In the genomic region with DNA sequence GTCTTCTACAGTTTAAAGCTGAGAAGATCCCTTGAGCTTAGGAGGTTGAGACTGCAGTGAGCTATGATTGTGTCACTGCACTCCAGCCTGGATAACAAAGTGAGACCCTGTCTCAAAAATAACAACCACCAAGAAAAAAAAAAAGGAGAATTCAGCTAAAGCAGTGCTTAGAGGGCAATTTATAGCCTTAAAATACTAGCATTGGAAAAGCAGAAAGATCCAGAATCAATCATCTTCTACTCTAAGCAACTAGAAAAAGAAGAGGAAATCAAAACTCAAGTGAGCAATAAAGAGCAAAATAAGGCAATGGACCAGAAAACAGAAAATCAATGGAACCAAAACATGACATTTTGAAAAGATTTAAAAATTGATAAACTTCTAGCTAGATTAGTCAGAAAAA, we compare ENCODE assay signal across 9 cellular contexts. TPM values are rescaled to one million over a fixed set of nuclear protein-coding genes. Genes with fewer than 3 reads are reported as not detected.
A peak's percentile ranks its signal among the peaks of the same experiment; 100 is the strongest.
DNase-seq lines count a peak whose midpoint lies in the region; ATAC-seq and TF ChIP-seq lines count a peak whose summit lies in the region.
"Had no signal": no experiment of that assay in that cellular context is flagged by ENCODE, and none has a peak within 500 bp of the region (broad histone marks: within the 10 kb centered on the region; RNA-seq: fewer than 3 reads in every experiment).

No MANE protein-coding gene starts in this region.

- H3K36me3 Mint-ChIP-seq in activated CD4-positive, alpha-beta T cell treated with anti-CD3 and anti-CD28 coated beads, Interleukin-2, amount 10 ng/mL, durations not matched to agents 7 days and 5 days (ENCODE audit: low read depth), result peaks cover 49% of the 10 kb centered on the region
- peaks cover 6% of the 10 kb centered on the region for H3K36me3 Mint-ChIP-seq in activated naive CD8-positive, alpha-beta T cell

- peak overlapping the region; percentile 44 to 95 (median 52) for H3K4me3 ChIP-seq in liver (ENCODE audit: low read depth in 1 of 3, low read length in 3 of 3)
- peak overlapping the region; percentile 64 for H3K4me3 ChIP-seq in thymus (ENCODE audit: low read length)

- ATAC-seq in HG03520 (IDR thresholded peaks at IDR 0.05; ENCODE audit: unreplicated experiment) (no peak), GM21360 (IDR thresholded peaks at IDR 0.05; ENCODE audit: unreplicated experiment) (no peak)

- no peaks in the 10 kb centered on the region for H3K27me3 Mint-ChIP-seq in activated CD4-positive, alpha-beta T cell treated with anti-CD3 and anti-CD28 coated beads, Interleukin-2, amount 10 ng/mL, durations not matched to agents 7 days and 5 days
- H3K27me3 Mint-ChIP-seq in activated naive CD8-positive, alpha-beta T cell, result no peaks in the 10 kb centered on the region

- H3K9me3 ChIP-seq in liver (ENCODE audit: control insufficient read depth in 4 of 4, low read length in 3 of 4) (no peaks in the 10 kb centered on the region), thymus (ENCODE audit: control insufficient read depth) (no peaks in the 10 kb centered on the region)

- H3K9me3 Mint-ChIP-seq in activated CD4-positive, alpha-beta T cell treated with anti-CD3 and anti-CD28 coated beads, Interleukin-2, amount 10 ng/mL, durations not matched to agents 7 days and 5 days, result peaks cover 20% of the 10 kb centered on the region
- peaks cover 3% of the 10 kb centered on the region for H3K9me3 Mint-ChIP-seq in activated naive CD8-positive, alpha-beta T cell (ENCODE audit: low read depth)

- DNase-seq in activated CD4-positive, alpha-beta T cell treated with anti-CD3 and anti-CD28 coated beads, Interleukin-2, amount 10 ng/mL, durations not matched to agents 7 days and 5 days, result no peak
- DNase-seq in activated CD4-positive, alpha-beta T cell treated with anti-CD3 and anti-CD28 coated beads, Interleukin-2, amount 50 U/mL, for 4 hours, result no peak
- DNase-seq in stimulated activated CD4-positive, alpha-beta T cell treated with anti-CD3 and anti-CD28 coated beads, Interleukin-4, amount 100 ng/mL, for 24 hours, result no peak

- H3K27ac Mint-ChIP-seq in activated CD4-positive, alpha-beta T cell treated with anti-CD3 and anti-CD28 coated beads, Interleukin-2, amount 10 ng/mL, durations not matched to agents 7 days and 5 days, result peak overlapping the region; percentile 97
- H3K27ac Mint-ChIP-seq in activated naive CD8-positive, alpha-beta T cell, result peak overlapping the region; percentile 91

- no peak for TF ChIP-seq CTCF in liver (IDR thresholded peaks at IDR 0.05; ENCODE audit: low read depth, low read length, missing input control)

- H3K27ac ChIP-seq in liver (ENCODE audit: low read depth in 1 of 2, low read length in 2 of 2), result peak overlapping the region; percentile 99 to 100
- H3K27ac ChIP-seq in thymus (ENCODE audit: low read depth), result no peak overlapping the region

- TF ChIP-seq RAD21 in liver (IDR thresholded peaks at IDR 0.05), result no peak

- POLR2A ChIA-PET in activated CD4-positive, alpha-beta T cell treated with anti-CD3 and anti-CD28 coated beads, Interleukin-2, amount 10 ng/mL, durations not matched to agents 7 days and 5 days (lab: Charles Lee), result interaction anchor here (2.1 kb wide), 1 partner anchor 73 kb away, joined by 10 read pairs; the partner anchor contains the start of gene SEPSECS

- H3K36me3 ChIP-seq in liver (ENCODE audit: control insufficient read depth in 4 of 4, insufficient read depth in 3 of 4, low read depth in 1 of 4, low read length in 3 of 4) (no peaks in the 10 kb centered on the region), thymus (ENCODE audit: control insufficient read depth, insufficient read depth) (no peaks in the 10 kb centered on the region)

- H3K9ac ChIP-seq in liver (ENCODE audit: low read depth in 1 of 2, low read length in 2 of 2), result peak overlapping the region in 1 of 2 donors; percentile 14

- H3K4me1 ChIP-seq in liver (ENCODE audit: control insufficient read depth in 4 of 4, insufficient read depth in 4 of 4, low read length in 3 of 4), result peaks cover 3 to 25% (median 14%) of the 10 kb centered on the region in 4 donors
- H3K4me1 ChIP-seq in thymus (ENCODE audit: control insufficient read depth, insufficient read depth, low read length), result peaks cover 9% of the 10 kb centered on the region

- H3K4me1 Mint-ChIP-seq in activated CD4-positive, alpha-beta T cell treated with anti-CD3 and anti-CD28 coated beads, Interleukin-2, amount 10 ng/mL, durations not matched to agents 7 days and 5 days, result peaks cover 37% of the 10 kb centered on the region
- peaks cover 31% of the 10 kb centered on the region for H3K4me1 Mint-ChIP-seq in activated naive CD8-positive, alpha-beta T cell (ENCODE audit: low read depth)

- H3K4me3 Mint-ChIP-seq in activated CD4-positive, alpha-beta T cell treated with anti-CD3 and anti-CD28 coated beads, Interleukin-2, amount 10 ng/mL, durations not matched to agents 7 days and 5 days, result peak overlapping the region; percentile 88
- peak overlapping the region; percentile 80 for H3K4me3 Mint-ChIP-seq in activated naive CD8-positive, alpha-beta T cell

- CTCF ChIA-PET in activated CD4-positive, alpha-beta T cell treated with anti-CD3 and anti-CD28 coated beads, Interleukin-2, amount 10 ng/mL, durations not matched to agents 7 days and 5 days (lab: Charles Lee), result interaction anchor here (1.0 to 1.7 kb wide), 3 partner anchors 9 to 79 kb away, joined by 3 to 8 read pairs (median 4); partner anchors contain the start of gene ZCCHC4

- H3K27me3 ChIP-seq in liver (ENCODE audit: control insufficient read depth in 4 of 4, insufficient read depth in 4 of 4, low read length in 3 of 4), result no peaks in the 10 kb centered on the region
- H3K27me3 ChIP-seq in thymus (ENCODE audit: control insufficient read depth, insufficient read depth), result no peaks in the 10 kb centered on the region
- H3K27me3 ChIP-seq: foreskin keratinocyte had no signal

TF ChIP-seq in liver, 16 proteins besides CTCF, POLR2A, EP300 and RAD21:
- TF ChIP-seq, protein P1, sequence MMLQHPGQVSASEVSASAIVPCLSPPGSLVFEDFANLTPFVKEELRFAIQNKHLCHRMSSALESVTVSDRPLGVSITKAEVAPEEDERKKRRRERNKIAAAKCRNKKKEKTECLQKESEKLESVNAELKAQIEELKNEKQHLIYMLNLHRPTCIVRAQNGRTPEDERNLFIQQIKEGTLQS (IDR thresholded peaks at IDR 0.05), result no peak
- TF ChIP-seq HNF4A (conservative IDR thresholded peaks at IDR 0.05), result no peak
- no peak for TF ChIP-seq NR2F2 (IDR thresholded peaks at IDR 0.05)
- TF ChIP-seq SP1 (IDR thresholded peaks at IDR 0.05), result no peak
- TF ChIP-seq JUND (IDR thresholded peaks at IDR 0.05), result no peak
TF ChIP-seq in liver: peak in this region for 0.

RNA-seq across cellular contexts. Expression of gene PI4K2B, which starts 0.6 kb away (rescaled TPM):
- total RNA-seq in activated CD4-positive, alpha-beta T cell treated with anti-CD3 and anti-CD28 coated beads, Interleukin-2, amount 10 ng/mL, durations not matched to agents 7 days and 5 days, result 10 to 100 TPM; 37.2 to 37.4 TPM
- total RNA-seq in liver, result 10 to 100 TPM; 20.6 to 34.7 TPM
- polyA plus RNA-seq in liver, result 10 to 100 TPM; 12.3 to 18.2 TPM
- polyA plus RNA-seq in thymus, result 24.0 TPM
